ENCODE assay signal across 8 cellular contexts in the genomic region with DNA sequence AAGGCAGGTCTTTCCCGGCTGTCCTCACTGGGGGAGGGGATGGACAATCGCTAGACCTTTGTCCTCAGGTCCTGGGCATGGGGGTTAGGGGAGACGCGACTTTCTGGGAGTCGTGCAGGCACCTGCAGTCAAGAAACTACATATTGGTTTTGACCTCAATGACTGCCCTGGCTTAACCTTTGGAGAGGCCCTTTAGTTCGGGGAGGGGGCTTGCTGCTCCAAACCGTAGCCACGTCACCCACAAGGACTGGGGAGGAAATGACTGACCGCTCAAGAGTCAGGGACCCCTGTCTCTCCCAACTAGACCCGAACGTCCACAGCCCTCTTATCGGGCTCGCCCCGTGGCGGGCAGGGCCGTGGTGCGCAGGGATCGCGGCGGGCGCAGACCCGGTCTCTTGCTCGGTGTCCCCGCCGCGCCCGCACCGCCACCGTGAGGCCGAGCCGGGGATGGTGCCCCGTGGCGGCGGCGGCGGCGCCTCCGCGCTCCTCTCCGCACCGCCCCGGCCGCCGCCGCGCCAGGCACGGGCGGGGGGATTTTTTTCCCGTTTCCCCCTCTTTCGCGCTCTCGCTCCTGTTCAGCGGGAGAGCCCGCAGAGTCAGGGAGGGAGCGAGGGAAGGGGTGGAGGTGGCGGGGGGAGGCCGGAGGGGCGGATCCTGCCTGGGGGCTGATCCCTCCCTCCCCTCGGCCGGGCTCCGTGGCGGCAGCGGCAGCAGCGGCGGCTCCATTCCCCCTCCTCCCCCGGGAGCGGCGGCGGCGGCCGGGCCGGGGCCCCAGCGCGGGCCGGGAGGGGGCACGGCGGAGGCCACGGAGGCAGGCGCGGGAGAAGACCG. TPM values are rescaled to one million over a fixed set of nuclear protein-coding genes. Genes with fewer than 3 reads are reported as not detected.
A peak's percentile ranks its signal among the peaks of the same experiment; 100 is the strongest.
DNase-seq lines count a peak whose midpoint lies in the region; ATAC-seq and TF ChIP-seq lines count a peak whose summit lies in the region.

A gene (plus strand): TSS at position 696 of the 831 bp plus-strand sequence. CDS start 3,579 bp downstream, outside the sequence.

- H3K4me3 Mint-ChIP-seq in GM23338, result peak within 1 kb of the TSS; percentile 83
- peak within 1 kb of the TSS; percentile 87 for H3K4me3 Mint-ChIP-seq in activated naive CD4-positive, alpha-beta T cell treated with anti-CD3 and anti-CD28 coated beads, Interleukin-2, amount 10 ng/mL, durations not matched to agents 7 days and 5 days

- peak within 1 kb of the TSS; percentile 96 for H2AFZ ChIP-seq in GM23338

- H3K9me3 Mint-ChIP-seq in GM23338, result no peaks in the 10 kb centered on the region; the same call in 1 of the 3 replicates
- H3K9me3 Mint-ChIP-seq in activated naive CD4-positive, alpha-beta T cell treated with anti-CD3 and anti-CD28 coated beads, Interleukin-2, amount 10 ng/mL, durations not matched to agents 7 days and 5 days, result peaks cover 3% of the 10 kb centered on the region

- peaks cover 17% of the 10 kb centered on the region for H3K36me3 Mint-ChIP-seq in GM23338 (ENCODE audit: low read depth)
- H3K36me3 Mint-ChIP-seq in activated naive CD4-positive, alpha-beta T cell treated with anti-CD3 and anti-CD28 coated beads, Interleukin-2, amount 10 ng/mL, durations not matched to agents 7 days and 5 days, result peaks cover 23% of the 10 kb centered on the region

- H3K4me1 Mint-ChIP-seq in GM23338, result peaks cover 21% of the 10 kb centered on the region
- H3K4me1 Mint-ChIP-seq in activated naive CD4-positive, alpha-beta T cell treated with anti-CD3 and anti-CD28 coated beads, Interleukin-2, amount 10 ng/mL, durations not matched to agents 7 days and 5 days, result peaks cover 33% of the 10 kb centered on the region

- peaks cover 3% of the 10 kb centered on the region for H3K27me3 Mint-ChIP-seq in GM23338 (ENCODE audit: insufficient read depth, low read depth, poor library complexity)
- H3K27me3 Mint-ChIP-seq in activated naive CD4-positive, alpha-beta T cell treated with anti-CD3 and anti-CD28 coated beads, Interleukin-2, amount 10 ng/mL, durations not matched to agents 7 days and 5 days, result peaks cover 7% of the 10 kb centered on the region

- peak; percentile 77 for ATAC-seq in GM23338

- H3K9me2 ChIP-seq in GM23338 (ENCODE audit: insufficient read depth), result no peaks in the 10 kb centered on the region

- H3K4me3 ChIP-seq in GM23338 (peak within 1 kb of the TSS; percentile 89), MG63 (peak within 1 kb of the TSS; percentile 60)

- H3K4me2 ChIP-seq in GM23338, result peak within 1 kb of the TSS; percentile 93

- peaks cover 15% of the 10 kb centered on the region for H3K4me1 ChIP-seq in GM23338 (ENCODE audit: insufficient read depth)

- H3K27me3 ChIP-seq in GM23338 (ENCODE audit: insufficient read depth) (no peaks in the 10 kb centered on the region), MG63 (no peaks in the 10 kb centered on the region)

- DNase-seq in DMS79 treated with DMSO at 0.1 percent for 48 hours (lab: John Stamatoyannopoulos, UW) (peak; percentile 73), GM23338 (ENCODE audit: low spot score) (peak; percentile 81), MG63 (peak; percentile 79), SK-N-DZ (ENCODE audit: low spot score) (peak; percentile 72), globus pallidus (ENCODE audit: low spot score) (peak; percentile 88), nucleus accumbens (lab: John Stamatoyannopoulos, UW) (peak in 54 of 56 donors; percentile 34 to 97 (median 76)), substantia nigra (lab: John Stamatoyannopoulos, UW) (peak; percentile 23 to 93 (median 81))
- peak; percentile 81 for DNase-seq in activated naive CD4-positive, alpha-beta T cell treated with anti-CD3 and anti-CD28 coated beads, Interleukin-2, amount 10 ng/mL, durations not matched to agents 7 days and 5 days

- CTCF ChIA-PET in activated naive CD4-positive, alpha-beta T cell treated with anti-CD3 and anti-CD28 coated beads, Interleukin-2, amount 10 ng/mL, durations not matched to agents 7 days and 5 days (lab: Charles Lee), result interaction anchor here (0.6 to 1.3 kb wide), 2 partner anchors 54 to 169 kb away, joined by 3 to 6 read pairs; a partner anchor contains a TSS

- peak in 1 of 2 experiments; percentile 58; a peak in 2 of 4 replicates for TF ChIP-seq CTCF in GM23338 (conservative IDR thresholded peaks at IDR 0.05; ENCODE audit: low read depth in 2 of 2)

- peak within 1 kb of the TSS; percentile 96 for H3K27ac Mint-ChIP-seq in GM23338
- H3K27ac Mint-ChIP-seq in activated naive CD4-positive, alpha-beta T cell treated with anti-CD3 and anti-CD28 coated beads, Interleukin-2, amount 10 ng/mL, durations not matched to agents 7 days and 5 days, result peak within 1 kb of the TSS; percentile 93

- H3K36me3 ChIP-seq in GM23338 (ENCODE audit: insufficient read depth) (peaks cover 6% of the 10 kb centered on the region; the same call in 1 of the 2 replicates), MG63 (peaks cover 18% of the 10 kb centered on the region)

- H3K79me2 ChIP-seq in GM23338 (replicated peaks; ENCODE audit: insufficient read depth), result peaks cover 37% of the 10 kb centered on the region

- H3K27ac ChIP-seq in GM23338 (ENCODE audit: low read depth) (peak within 1 kb of the TSS; percentile 84), substantia nigra (ENCODE audit: low read depth, low read length, poor library complexity, severe bottlenecking) (peak within 1 kb of the TSS; percentile 92)

- H3K9me3 ChIP-seq in MG63, result no peaks in the 10 kb centered on the region

- no peaks in the 10 kb centered on the region for H3F3A ChIP-seq in GM23338 (replicated peaks; ENCODE audit: low read depth)

- peaks cover 4% of the 10 kb centered on the region; the same call in 1 of the 2 replicates for H4K20me1 ChIP-seq in GM23338 (replicated peaks; ENCODE audit: insufficient read depth)

TF ChIP-seq in GM23338, 12 proteins besides CTCF, POLR2A, EP300 and RAD21:
- TF ChIP-seq, protein P1, sequence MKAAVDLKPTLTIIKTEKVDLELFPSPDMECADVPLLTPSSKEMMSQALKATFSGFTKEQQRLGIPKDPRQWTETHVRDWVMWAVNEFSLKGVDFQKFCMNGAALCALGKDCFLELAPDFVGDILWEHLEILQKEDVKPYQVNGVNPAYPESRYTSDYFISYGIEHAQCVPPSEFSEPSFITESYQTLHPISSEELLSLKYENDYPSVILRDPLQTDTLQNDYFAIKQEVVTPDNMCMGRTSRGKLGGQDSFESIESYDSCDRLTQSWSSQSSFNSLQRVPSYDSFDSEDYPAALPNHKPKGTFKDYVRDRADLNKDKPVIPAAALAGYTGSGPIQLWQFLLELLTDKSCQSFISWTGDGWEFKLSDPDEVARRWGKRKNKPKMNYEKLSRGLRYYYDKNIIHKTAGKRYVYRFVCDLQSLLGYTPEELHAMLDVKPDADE (IDR thresholded peaks at IDR 0.05), result no peak
TF ChIP-seq in GM23338: peak in this region for 0.

RNA-seq across cellular contexts. Expression of the gene that starts here (rescaled TPM):
- 33.2 and 47.5 TPM in 2 replicates for total RNA-seq in GM23338 (2014; rRNA removed; shearing (Covaris generic))
- 11.3 and 11.8 TPM in 2 replicates for polyA plus RNA-seq in GM23338 (2016; fragmentation: Nextera tagmentation; extraction: Ambion mirVana)
- total RNA-seq in MG63 (2014; rRNA removed; shearing (Covaris generic); ENCODE audit: low replicate concordance), result 6.9 and 11.7 TPM in 2 replicates
- polyA plus RNA-seq in SK-N-DZ (2014; cell fraction: cytosol; rRNA removed), result 10.7 and 13.1 TPM in 2 replicates
- polyA plus RNA-seq in SK-N-DZ (2014; cell fraction: nucleus; rRNA removed), result 7.7 and 13.7 TPM in 2 replicates

Comparison
In these comparisons a context has a peak if more than half of its experiments do, and no peak if none do; other contexts are left out.
1. Peak in every context shown above with its lines: DNase-seq, ATAC-seq, H3K4me3 ChIP-seq and H3K27ac ChIP-seq.